ENCODE assay signal across 19 cellular contexts in the genomic region with DNA sequence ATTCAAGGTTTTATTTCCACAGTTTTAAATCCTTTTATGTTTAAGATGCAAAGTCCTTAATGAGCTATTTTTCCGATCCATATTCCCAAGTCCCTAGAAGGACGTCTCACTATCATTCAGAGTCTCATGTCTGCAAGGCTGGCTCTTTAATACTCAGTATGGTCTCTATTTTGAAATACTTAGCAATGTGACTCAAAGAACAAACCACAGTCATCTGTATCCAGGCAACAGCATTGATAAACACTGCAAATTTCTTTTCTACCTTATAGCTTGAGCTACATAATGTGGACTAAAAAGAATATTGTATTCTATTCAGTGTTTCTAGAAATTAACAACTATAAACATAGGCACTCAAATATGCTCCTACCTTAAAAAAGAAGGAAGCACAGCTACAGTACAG.
DNase-seq lines count a peak whose midpoint lies in the region; ATAC-seq, FAIRE-seq and TF ChIP-seq lines count a peak whose summit lies in the region.
"Had no signal": no experiment of that assay in that cellular context is flagged by ENCODE, and none has a peak within 500 bp of the region (broad histone marks: within the 10 kb centered on the region; RNA-seq: fewer than 3 reads in every experiment).

No MANE protein-coding gene starts in this region.

- ATAC-seq in left cardiac atrium: no peak
- no peak for ATAC-seq in T-helper 17 cell
- ATAC-seq in GM18517 (IDR thresholded peaks at IDR 0.05; ENCODE audit: unreplicated experiment): no peak
- no peak for ATAC-seq in GM21737 (IDR thresholded peaks at IDR 0.05; ENCODE audit: unreplicated experiment)
- ATAC-seq: activated naive CD8-positive, alpha-beta T cell treated with anti-CD3 and anti-CD28 coated beads, Interleukin-2, amount 50 U/mL, for 24 hours had no signal

- no peak for FAIRE-seq in bronchial epithelial cell (lab: Jason Lieb, UNC)
- FAIRE-seq: GM12891 had no signal

- H3K4me1 Mint-ChIP-seq in T-helper 17 cell: no peaks in the 10 kb centered on the region
- H3K4me1 Mint-ChIP-seq: activated naive CD8-positive, alpha-beta T cell treated with anti-CD3 and anti-CD28 coated beads, Interleukin-2, amount 50 U/mL, for 24 hours; immature natural killer cell had no signal

- no peaks in the 10 kb centered on the region for H3K27me3 Mint-ChIP-seq in T-helper 17 cell
- H3K27me3 Mint-ChIP-seq: activated naive CD8-positive, alpha-beta T cell treated with anti-CD3 and anti-CD28 coated beads, Interleukin-2, amount 50 U/mL, for 24 hours; dendritic cell treated with granulocyte-macrophage colony-stimulating factor and Interleukin-4, amounts not matched to agents 40 ng/mL and 50 ng/mL, for 4 days had no signal

- H3K36me3 ChIP-seq in bronchial epithelial cell (ENCODE audit: control insufficient read depth, insufficient read depth, low read length): no peaks in the 10 kb centered on the region
- H3K36me3 ChIP-seq: BE2C, esophagus muscularis mucosa had no signal

- no peak overlapping the region for H3K4me3 Mint-ChIP-seq in T-helper 17 cell
- H3K4me3 Mint-ChIP-seq: activated naive CD8-positive, alpha-beta T cell treated with anti-CD3 and anti-CD28 coated beads, Interleukin-2, amount 50 U/mL, for 24 hours; dendritic cell treated with granulocyte-macrophage colony-stimulating factor and Interleukin-4, amounts not matched to agents 40 ng/mL and 50 ng/mL, for 4 days; immature natural killer cell had no signal

- H3K27me3 ChIP-seq in bronchial epithelial cell (ENCODE audit: control insufficient read depth, insufficient read depth, low read length): no peaks in the 10 kb centered on the region
- H3K27me3 ChIP-seq: BE2C, esophagus muscularis mucosa had no signal

- no peak overlapping the region for H3K27ac Mint-ChIP-seq in T-helper 17 cell
- H3K27ac Mint-ChIP-seq: activated naive CD8-positive, alpha-beta T cell treated with anti-CD3 and anti-CD28 coated beads, Interleukin-2, amount 50 U/mL, for 24 hours; dendritic cell treated with granulocyte-macrophage colony-stimulating factor and Interleukin-4, amounts not matched to agents 40 ng/mL and 50 ng/mL, for 4 days; immature natural killer cell had no signal

- DNase-seq in AG08396 (ENCODE audit: low spot score) (peak; percentile 60), HS-5 (ENCODE audit: low read depth) (peak; percentile 24), bronchial epithelial cell (ENCODE audit: low read depth) (peak; percentile 49), iris pigment epithelial cell (ENCODE audit: low read depth) (peak; percentile 59), left cardiac atrium (no peak), T-helper 17 cell (no peak)
- DNase-seq: activated CD4-positive, alpha-beta T cell treated with anti-CD3 and anti-CD28 coated beads, Interleukin-2, amount 50 U/mL, for 1 hour; activated naive CD8-positive, alpha-beta T cell treated with anti-CD3 and anti-CD28 coated beads, Interleukin-2, amount 50 U/mL, for 24 hours; activated T-cell treated with anti-CD3 and anti-CD28 coated beads, Interleukin-2, amount 50 U/mL, for 48 hours; BE2C; DND-41; immature natural killer cell; MM.1S; NCI-H2171 treated with DMSO at 0.1 percent for 48 hours had no signal

- TF ChIP-seq CTCF in bronchial epithelial cell (IDR thresholded peaks at IDR 0.05; ENCODE audit: insufficient read depth, low read length, severe bottlenecking): no peak

- H3K4me3 ChIP-seq in bronchial epithelial cell (ENCODE audit: low read depth, low read length): no peak overlapping the region
- H3K4me3 ChIP-seq: esophagus muscularis mucosa had no signal

- intact Hi-C loops in left cardiac atrium (cut with DNase I): no loop called here

- no peaks in the 10 kb centered on the region for H3K9me3 ChIP-seq in T-helper 17 cell (ENCODE audit: control insufficient read depth, low read length, poor library complexity, severe bottlenecking)
- H3K9me3 ChIP-seq: BE2C, esophagus muscularis mucosa had no signal

- H3K36me3 Mint-ChIP-seq in T-helper 17 cell (ENCODE audit: low read depth): no peaks in the 10 kb centered on the region
- H3K36me3 Mint-ChIP-seq: immature natural killer cell had no signal

Comparison
In these comparisons a context has a peak if more than half of its experiments do, and no peak if none do; other contexts are left out.
1. DNase-seq: peak in AG08396 (single experiment), HS-5 (single experiment), bronchial epithelial cell (single experiment) and iris pigment epithelial cell (single experiment); none in left cardiac atrium (single experiment) and T-helper 17 cell (0 of 3).